ENCODE assay signal across 8 cellular contexts in the genomic region with DNA sequence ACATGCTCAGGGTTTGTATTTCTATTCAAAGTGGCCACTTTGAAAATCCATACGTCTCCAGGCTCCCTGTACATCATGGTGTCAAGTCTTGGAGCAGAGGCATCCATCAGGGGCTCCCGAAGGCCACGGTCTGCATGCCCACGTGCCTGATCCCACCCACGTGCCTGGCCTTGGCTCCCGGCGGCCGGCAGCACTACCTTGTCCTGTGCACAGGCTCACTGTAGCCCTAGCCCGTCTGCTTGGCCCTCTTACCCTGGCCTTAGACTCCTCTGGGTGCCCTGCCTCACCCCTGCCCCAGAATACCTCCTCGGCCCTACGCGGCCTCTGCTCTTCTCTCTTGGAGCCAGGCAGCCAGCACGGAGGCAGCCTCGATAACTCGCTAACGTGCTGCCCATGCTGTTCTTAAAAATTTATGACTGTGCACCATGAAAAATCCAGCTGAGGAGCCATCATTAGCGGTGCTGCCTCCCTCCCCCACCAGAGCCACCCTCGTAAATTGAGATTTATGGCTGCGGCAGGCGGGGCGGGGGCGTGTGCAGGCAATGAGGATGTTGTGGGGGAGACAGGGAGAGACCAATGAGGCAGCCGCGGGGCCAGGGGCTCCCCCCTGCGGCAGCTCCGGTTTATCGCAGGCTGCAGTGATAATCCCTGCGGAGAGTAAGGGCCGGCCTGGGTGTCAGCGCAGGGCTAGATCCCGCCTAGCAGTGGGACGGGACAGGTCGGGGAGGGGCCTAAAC. TPM values are rescaled to one million over a fixed set of nuclear protein-coding genes. Genes with fewer than 3 reads are reported as not detected.
DNase-seq lines count a peak whose midpoint lies in the region; ATAC-seq and TF ChIP-seq lines count a peak whose summit lies in the region.

No MANE protein-coding gene starts in this region.

- H3K27ac Mint-ChIP-seq in stimulated activated naive CD8-positive, alpha-beta T cell treated with anti-CD3 and anti-CD28 coated beads, Interleukin-15, amount 100 ng/mL, for 72 hours = peak overlapping the region in 1 of 2 donors; percentile 74

- peak overlapping the region in 1 of 2 donors; percentile 4 for H3K4me3 Mint-ChIP-seq in stimulated activated naive CD8-positive, alpha-beta T cell treated with anti-CD3 and anti-CD28 coated beads, Interleukin-15, amount 100 ng/mL, for 72 hours

- H3K9me3 ChIP-seq in Peyer's patch = no peaks in the 10 kb centered on the region
- H3K9me3 ChIP-seq in mesodermal cell (ENCODE audit: control insufficient read depth, low read length) = no peaks in the 10 kb centered on the region

- H3K4me1 Mint-ChIP-seq in stimulated activated naive CD8-positive, alpha-beta T cell treated with anti-CD3 and anti-CD28 coated beads, Interleukin-15, amount 100 ng/mL, for 72 hours = peaks cover 15% of the 10 kb centered on the region

- 55 to 64% methylated on average over 23 to 28 of the region's 33 CpGs for WGBS in mesodermal cell (ENCODE audit: insufficient coverage in 2 of 2), 2 experiments

- H3K27ac ChIP-seq in Peyer's patch (peak overlapping the region in 2 of 4 donors; percentile 73 to 76), mesodermal cell (ENCODE audit: low read depth, low read length, severe bottlenecking) (peak overlapping the region; percentile 89)

- peak; percentile 29 for DNase-seq in SKM-1 treated with dmso at 0.1 percent for 144 hours (lab: John Stamatoyannopoulos, UW; ENCODE audit: unreplicated experiment)
- no peak for DNase-seq in SKM-1 (lab: John Stamatoyannopoulos, UW; ENCODE audit: unreplicated experiment)
- peak; percentile 29 to 81 (median 76) for DNase-seq in Peyer's patch
- DNase-seq in central memory CD4-positive, alpha-beta T cell = peak; percentile 4
- DNase-seq in stimulated activated naive CD8-positive, alpha-beta T cell treated with anti-CD3 and anti-CD28 coated beads, Interleukin-15, amount 100 ng/mL, for 72 hours = peak; percentile 53 to 57
- no peak for DNase-seq in effector CD4-positive, alpha-beta T cell
- DNase-seq in NCI-H2196 (lab: John Stamatoyannopoulos, UW; ENCODE audit: unreplicated experiment) = no peak

- no peaks in the 10 kb centered on the region for H3K27me3 ChIP-seq in Peyer's patch

- H3K4me3 ChIP-seq in Peyer's patch (peak overlapping the region in 1 of 4 donors; percentile 22), mesodermal cell (ENCODE audit: extremely low read depth, insufficient read depth, low read length, poor library complexity, severe bottlenecking) (no peak overlapping the region)

- no peaks in the 10 kb centered on the region for H3K9me3 Mint-ChIP-seq in stimulated activated naive CD8-positive, alpha-beta T cell treated with anti-CD3 and anti-CD28 coated beads, Interleukin-15, amount 100 ng/mL, for 72 hours

- no peaks in the 10 kb centered on the region for H3K27me3 Mint-ChIP-seq in stimulated activated naive CD8-positive, alpha-beta T cell treated with anti-CD3 and anti-CD28 coated beads, Interleukin-15, amount 100 ng/mL, for 72 hours

- TF ChIP-seq POLR2A in Peyer's patch (IDR thresholded peaks at IDR 0.05) = no peak

- H3K4me1 ChIP-seq in Peyer's patch = peaks cover 0 to 38% (median 2%) of the 10 kb centered on the region in 4 donors
- peaks cover 45% of the 10 kb centered on the region for H3K4me1 ChIP-seq in mesodermal cell (ENCODE audit: control insufficient read depth, insufficient read depth, low read length, poor library complexity, severe bottlenecking)

- no peaks in the 10 kb centered on the region for H3K36me3 ChIP-seq in Peyer's patch
- H3K36me3 ChIP-seq in mesodermal cell (ENCODE audit: control insufficient read depth, insufficient read depth, low read length) = peaks cover 6% of the 10 kb centered on the region

- ATAC-seq in stimulated activated naive CD8-positive, alpha-beta T cell treated with anti-CD3 and anti-CD28 coated beads, Interleukin-15, amount 100 ng/mL, for 72 hours = peak; percentile 87

- peak; percentile 40 to 78 (median 58) for TF ChIP-seq CTCF in Peyer's patch (IDR thresholded peaks at IDR 0.05)

RNA-seq across cellular contexts. Expression of a gene that starts 24.6 kb away (rescaled TPM):
- total RNA-seq in Peyer's patch = 100 to 1,000 TPM in 3 of 4 donors, 10 to 100 TPM in 1; 79.2 to 149 (median 113) TPM
- polyA plus RNA-seq in mesodermal cell (2013, experiment 1 of 2) = 37.7 TPM
- 36.9 TPM for polyA plus RNA-seq in mesodermal cell (2013, experiment 2 of 2)

Comparison
In these comparisons a context has a peak if more than half of its experiments do, and no peak if none do; other contexts are left out.
1. DNase-seq: peak in SKM-1 treated with dmso at 0.1 percent for 144 hours (single experiment), Peyer's patch (3 of 3), central memory CD4-positive, alpha-beta T cell (single experiment) and stimulated activated naive CD8-positive, alpha-beta T cell treated with anti-CD3 and anti-CD28 coated beads, Interleukin-15, amount 100 ng/mL, for 72 hours (2 of 2); none in SKM-1 (single experiment), effector CD4-positive, alpha-beta T cell (single experiment) and NCI-H2196 (single experiment).